Comparison of ENCODE assay signal across 1 cellular context in genomic region chr14:84804498-84805294, GRCh38.
TF ChIP-seq lines count a peak whose summit lies in the region.

No MANE protein-coding gene starts in this region.

TF ChIP-seq in GM23338, 12 proteins besides CTCF, POLR2A, EP300 and RAD21 (continued from another document):
- TF ChIP-seq ZNF462 (CRISPR knock-in tag; IDR thresholded peaks at IDR 0.05): no peak
